Comparison of ENCODE assay signal across 23 cellular contexts in the genomic region with DNA sequence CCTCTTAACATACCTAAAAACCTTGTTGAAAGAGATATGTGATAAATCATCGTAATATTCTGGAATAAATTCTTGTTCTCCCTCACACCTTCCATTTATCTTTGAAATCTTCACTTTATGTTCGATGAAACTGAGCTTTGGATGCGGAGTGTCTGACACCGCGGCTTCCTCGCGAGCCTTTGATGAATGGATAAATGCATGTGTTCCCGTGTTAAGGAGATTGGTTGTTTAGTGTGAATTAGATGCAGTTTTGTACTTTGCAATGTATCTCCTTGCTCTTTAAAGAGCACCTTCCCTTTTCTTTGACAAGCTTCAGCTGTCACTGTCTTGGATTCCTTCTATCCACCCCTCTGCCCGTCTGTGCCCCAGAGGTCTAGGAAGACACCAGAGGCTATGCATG.
"Had no signal": no experiment of that assay in that cellular context is flagged by ENCODE, and none has a peak within 500 bp of the region (broad histone marks: within the 10 kb centered on the region; RNA-seq: fewer than 3 reads in every experiment).

No MANE protein-coding gene starts in this region.

- H3K27ac ChIP-seq: left ventricle myocardium inferior, psoas muscle, right lobe of liver, tibial artery, uterus had no signal

- H3K27me3 ChIP-seq: pancreas, right lobe of liver, tibial artery, uterus had no signal

- H3K36me3 ChIP-seq: uterus had no signal

- FAIRE-seq: kidney, pancreas had no signal

- H3K4me1 ChIP-seq: left ventricle myocardium inferior, psoas muscle, right lobe of liver, tibial artery, uterus had no signal

- H3K9me3 ChIP-seq: left ventricle myocardium inferior, mucosa of descending colon, pancreas, psoas muscle, right lobe of liver, tibial artery, uterus had no signal

- DNase-seq: hippocampal formation; kidney; left ventricle myocardium inferior; midbrain; mucosa of descending colon; naive thymus-derived CD4-positive, alpha-beta T cell; nucleus accumbens; pancreas; posterior cingulate gyrus; psoas muscle; right lobe of liver; stimulated activated CD4-positive, alpha-beta T cell treated with anti-CD3 and anti-CD28 coated beads, Interleukin-1b, Interleukin-23, amount 100 ng/mL, for 48 hours; stimulated activated CD4-positive, alpha-beta T cell treated with anti-CD3 and anti-CD28 coated beads, Interleukin-2, amount 100 ng/mL, for 48 hours; stimulated activated CD4-positive, alpha-beta T cell treated with anti-CD3 and anti-CD28 coated beads, Interleukin-4, amount 100 ng/mL, for 4 hours; stimulated activated CD8-positive, alpha-beta memory T cell treated with anti-CD3 and anti-CD28 coated beads, Interleukin-4, amount 100 ng/mL, for 48 hours; stimulated activated naive CD4-positive, alpha-beta T cell treated with Interleukin-2 at 50 U/mL for 16 hours; stimulated activated naive CD8-positive, alpha-beta T cell treated with anti-CD3 and anti-CD28 coated beads, Interleukin-15, amount 100 ng/mL, for 72 hours; substantia nigra; tibial artery; uterus had no signal

- H3K4me3 ChIP-seq: left ventricle myocardium inferior, mucosa of descending colon, pancreas, psoas muscle, right lobe of liver, smooth muscle cell, tibial artery, uterus had no signal

- ATAC-seq: naive thymus-derived CD4-positive, alpha-beta T cell; natural killer cell treated with Interleukin-12 subunit alpha and Interleukin-12 subunit beta and Interleukin-15 and Interleukin-18, amount 100 ng/mL, for 72 hours; psoas muscle; right lobe of liver; stimulated activated memory B cell treated with anti-CD40 and anti-IgM and Interleukin-4, amounts not matched to agents 10 μg/mL and 1 μg/mL and 100 μg/mL, for 72 hours; stimulated activated naive CD8-positive, alpha-beta T cell treated with anti-CD3 and anti-CD28 coated beads, Interleukin-15, amount 100 ng/mL, for 72 hours had no signal
